In the genomic region with DNA sequence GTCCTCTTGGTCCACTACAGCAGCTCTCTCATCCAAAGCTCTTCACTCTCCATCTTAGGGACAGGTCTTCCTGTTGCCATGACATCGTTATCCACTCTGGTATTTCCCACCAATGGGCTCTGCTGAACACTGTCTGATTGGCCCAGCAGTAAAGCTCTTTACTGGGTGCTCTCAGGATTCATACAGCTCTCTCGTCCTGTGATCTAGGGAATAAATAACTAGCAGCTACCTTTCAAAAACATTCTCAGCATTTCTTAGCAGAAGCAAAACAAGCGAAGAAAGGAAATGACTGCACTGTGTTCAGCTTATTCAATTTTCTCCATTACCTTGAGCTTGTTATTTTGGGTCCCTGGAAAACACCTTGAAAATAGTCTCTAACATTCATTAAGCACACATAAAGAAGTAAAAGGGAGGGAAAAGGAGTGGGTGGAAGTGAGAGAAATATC, we compare ENCODE assay signal across 11 cellular contexts.
DNase-seq lines count a peak whose midpoint lies in the region; ATAC-seq and TF ChIP-seq lines count a peak whose summit lies in the region.
"Had no signal": no experiment of that assay in that cellular context is flagged by ENCODE, and none has a peak within 500 bp of the region (broad histone marks: within the 10 kb centered on the region; RNA-seq: fewer than 3 reads in every experiment).

No MANE protein-coding gene starts in this region.

- no peaks in the 10 kb centered on the region for H3K9me3 ChIP-seq in OCI-LY7 (ENCODE audit: low read length)

- no peaks in the 10 kb centered on the region for H4K20me1 ChIP-seq in OCI-LY7 (ENCODE audit: insufficient read depth, low read length)

- POLR2A ChIA-PET in OCI-LY7 (lab: Charles Lee) = interaction anchor here (0.7 to 2.1 kb wide), 7 partner anchors 10 to 88 kb away, joined by 3 to 10 read pairs (median 4); no protein-coding TSS in a partner anchor

- in situ Hi-C loops in brain microvascular endothelial cell (cut with HindIII; ENCODE audit: low pct_ligation_motif_present, low sequenced_read_pairs) = no loop called here

- BruUV-seq in OCI-LY7 (replicated peaks; lab: Mats Ljungman, UMichigan) = no TSS peak

- intact Hi-C loops in OCI-LY7 (cut with micrococcal nuclease; ENCODE audit: unreplicated experiment) = no loop called here

- no peaks in the 10 kb centered on the region for H3K9me3 Mint-ChIP-seq in stimulated activated naive CD8-positive, alpha-beta T cell treated with anti-CD3 and anti-CD28 coated beads, Interleukin-15, Interleukin-2, amounts not matched to agents 100 ng/mL and 50 ng/mL, for 24 hours

- H3K27me3 ChIP-seq in brain microvascular endothelial cell (replicated peaks) = no peaks in the 10 kb centered on the region

- H3K36me3 ChIP-seq in brain microvascular endothelial cell (replicated peaks) = no peaks in the 10 kb centered on the region
- H3K36me3 ChIP-seq in OCI-LY7 (ENCODE audit: insufficient read depth, low read length) = peaks cover 78% of the 10 kb centered on the region

- H3K27ac ChIP-seq in brain microvascular endothelial cell (peak overlapping the region; percentile 36), OCI-LY7 (ENCODE audit: low read depth, low read length, poor library complexity, severe bottlenecking) (no peak overlapping the region)

- H3K4me1 Mint-ChIP-seq in stimulated activated naive CD8-positive, alpha-beta T cell treated with anti-CD3 and anti-CD28 coated beads, Interleukin-15, Interleukin-2, amounts not matched to agents 100 ng/mL and 50 ng/mL, for 24 hours (ENCODE audit: low read depth) = peaks cover 98% of the 10 kb centered on the region

- peaks cover 44% of the 10 kb centered on the region for H3K4me1 ChIP-seq in OCI-LY7 (ENCODE audit: insufficient read depth, low read length, poor library complexity, severe bottlenecking)

- DNase-seq in activated naive CD4-positive, alpha-beta T cell treated with Interleukin-2 at 50 U/mL for 16 hours = peak; percentile 14
- DNase-seq in activated naive CD4-positive, alpha-beta T cell (lab: John Stamatoyannopoulos, UW) = no peak
- DNase-seq in brain microvascular endothelial cell = no peak
- no peak for DNase-seq in activated effector memory CD4-positive, alpha-beta T cell treated with Interleukin-2 at 50 U/mL for 16 hours
- no peak for DNase-seq in dedifferentiated amniotic fluid mesenchymal stem cell (ENCODE audit: extremely low spot score)
- no peak for DNase-seq in OCI-LY7 (ENCODE audit: low spot score)
- DNase-seq: activated gamma-delta T cell treated with Interleukin-2 at 50 U/mL for 16 hours, AML-193, NCI-H1436 had no signal

- H3K79me2 ChIP-seq in OCI-LY7 (ENCODE audit: insufficient read depth, low read depth, low read length) = no peaks in the 10 kb centered on the region

- H3K36me3 Mint-ChIP-seq in stimulated activated naive CD8-positive, alpha-beta T cell treated with anti-CD3 and anti-CD28 coated beads, Interleukin-15, Interleukin-2, amounts not matched to agents 100 ng/mL and 50 ng/mL, for 24 hours (ENCODE audit: low read depth) = peaks cover 67% of the 10 kb centered on the region

- H3K4me2 ChIP-seq in OCI-LY7 (ENCODE audit: low read length) = no peak overlapping the region

- H3K27ac Mint-ChIP-seq in stimulated activated naive CD8-positive, alpha-beta T cell treated with anti-CD3 and anti-CD28 coated beads, Interleukin-15, Interleukin-2, amounts not matched to agents 100 ng/mL and 50 ng/mL, for 24 hours = peak overlapping the region; percentile 89

- no peaks in the 10 kb centered on the region for H3K9me2 ChIP-seq in OCI-LY7 (ENCODE audit: insufficient read depth, low read length)

- peak overlapping the region; percentile 30 for H3K4me3 Mint-ChIP-seq in stimulated activated naive CD8-positive, alpha-beta T cell treated with anti-CD3 and anti-CD28 coated beads, Interleukin-15, Interleukin-2, amounts not matched to agents 100 ng/mL and 50 ng/mL, for 24 hours

- ATAC-seq in HG03159 (IDR thresholded peaks at IDR 0.05; ENCODE audit: unreplicated experiment) = peak; percentile 19

- no peaks in the 10 kb centered on the region for H3K27me3 Mint-ChIP-seq in stimulated activated naive CD8-positive, alpha-beta T cell treated with anti-CD3 and anti-CD28 coated beads, Interleukin-15, Interleukin-2, amounts not matched to agents 100 ng/mL and 50 ng/mL, for 24 hours

- TF ChIP-seq CTCF in brain microvascular endothelial cell (IDR thresholded peaks at IDR 0.05; ENCODE audit: low read depth, low read length, missing control alignments) (no peak), OCI-LY7 (conservative IDR thresholded peaks at IDR 0.05; ENCODE audit: low read length) (no peak)

- H3K4me3 ChIP-seq in brain microvascular endothelial cell (ENCODE audit: low read depth, low read length) = no peak overlapping the region
- H3K4me3 ChIP-seq in OCI-LY7 (ENCODE audit: low read depth, low read length, poor library complexity, severe bottlenecking) = no peak overlapping the region

- CTCF ChIA-PET in OCI-LY7 (lab: Charles Lee; ENCODE audit: unreplicated experiment) = interaction anchor here (0.9 kb wide), 1 partner anchor 32 kb away, joined by 3 read pairs; no protein-coding TSS in a partner anchor

- H2AFZ ChIP-seq in OCI-LY7 (ENCODE audit: low read length) = no peak overlapping the region
